In the genomic region with DNA sequence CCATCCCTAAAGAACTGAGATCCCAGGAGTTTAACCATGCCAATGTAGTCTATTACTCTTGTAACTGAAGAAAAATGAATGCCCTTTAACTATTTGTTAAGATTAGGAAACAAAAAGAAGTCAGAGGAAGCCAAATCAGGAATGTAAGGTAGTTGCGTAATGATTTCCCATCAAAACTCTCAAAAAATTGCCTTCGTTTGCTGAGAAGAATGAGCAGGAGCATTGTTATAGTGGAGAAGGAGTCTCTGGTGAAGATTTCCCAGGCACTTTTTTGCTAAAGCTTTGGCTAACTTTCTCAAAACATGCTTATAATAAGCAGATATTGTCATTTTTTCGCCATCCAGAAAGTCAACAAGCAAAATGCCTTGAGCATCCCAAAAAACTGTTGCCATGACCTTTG, we compare ENCODE assay signal across 23 cellular contexts.
"Had no signal": no experiment of that assay in that cellular context is flagged by ENCODE, and none has a peak within 500 bp of the region (broad histone marks: within the 10 kb centered on the region; RNA-seq: fewer than 3 reads in every experiment).

No MANE protein-coding gene starts in this region.

- FAIRE-seq: bronchial epithelial cell, endothelial cell of umbilical vein had no signal

- H3K4me3 ChIP-seq: ascending aorta, esophagus squamous epithelium, sigmoid colon, tibial nerve, uterus had no signal

- H3K36me3 Mint-ChIP-seq: activated naive CD4-positive, alpha-beta T cell treated with anti-CD3 and anti-CD28 coated beads, Interleukin-2, amount 10 ng/mL, durations not matched to agents 7 days and 5 days; immature natural killer cell; naive thymus-derived CD8-positive, alpha-beta T cell had no signal

- H3K9me3 ChIP-seq: ascending aorta, esophagus squamous epithelium, sigmoid colon, tibial nerve, uterus had no signal

- DNase-seq: activated CD4-positive, alpha-beta T cell treated with anti-CD3 and anti-CD28 coated beads, Interleukin-2, amount 50 U/mL, for 1 hour; activated CD4-positive, CD25-positive, alpha-beta regulatory T cell treated with anti-CD3 and anti-CD28 coated beads, Interleukin-2, amount 50 U/mL, for 72 hours; activated CD8-positive, alpha-beta memory T cell treated with anti-CD3 and anti-CD28 coated beads, Interleukin-2, amount 50 U/mL, for 4 hours; activated naive CD4-positive, alpha-beta T cell treated with anti-CD3 and anti-CD28 coated beads, Interleukin-2, amount 10 ng/mL, durations not matched to agents 7 days and 5 days; activated naive CD8-positive, alpha-beta T cell treated with anti-CD3 and anti-CD28 coated beads, Interleukin-2, amount 50 U/mL, for 24 hours; activated T-cell treated with anti-CD3 and anti-CD28 coated beads, Interleukin-2, amount 50 U/mL, for 4 hours; effector CD8-positive, alpha-beta T cell; esophagus squamous epithelium; immature natural killer cell; mesendoderm; naive thymus-derived CD8-positive, alpha-beta T cell; sigmoid colon; stimulated activated naive CD8-positive, alpha-beta T cell treated with anti-CD3 and anti-CD28 coated beads, Interleukin-15, Interleukin-2, amounts not matched to agents 100 U/mL and 50 U/mL, for 24 hours; substantia nigra; uterus had no signal

- H3K9me3 Mint-ChIP-seq: activated naive CD4-positive, alpha-beta T cell treated with anti-CD3 and anti-CD28 coated beads, Interleukin-2, amount 10 ng/mL, durations not matched to agents 7 days and 5 days; activated naive CD8-positive, alpha-beta T cell treated with anti-CD3 and anti-CD28 coated beads, Interleukin-2, amount 50 U/mL, for 24 hours; activated T-cell treated with anti-CD3 and anti-CD28 coated beads, Interleukin-2, amount 50 U/mL, for 4 hours; T-helper 1 cell treated with Interleukin-12 subunit alpha and Interleukin-12 subunit beta and Interleukin-4 antibody, amounts not matched to agents 30 μg/mL and 1 μg/mL, for 36 hours had no signal

- H3K27me3 ChIP-seq: ascending aorta, esophagus squamous epithelium, sigmoid colon, tibial nerve, uterus had no signal

- H3K27ac ChIP-seq: ascending aorta, esophagus squamous epithelium, parathyroid adenoma, sigmoid colon, tibial nerve, uterus, VCaP had no signal

- H3K4me3 Mint-ChIP-seq: activated naive CD4-positive, alpha-beta T cell treated with anti-CD3 and anti-CD28 coated beads, Interleukin-2, amount 10 ng/mL, durations not matched to agents 7 days and 5 days; activated naive CD8-positive, alpha-beta T cell treated with anti-CD3 and anti-CD28 coated beads, Interleukin-2, amount 50 U/mL, for 24 hours; activated T-cell treated with anti-CD3 and anti-CD28 coated beads, Interleukin-2, amount 50 U/mL, for 4 hours; dendritic cell treated with granulocyte-macrophage colony-stimulating factor and Interleukin-4, amounts not matched to agents 40 ng/mL and 50 ng/mL, for 4 days; immature natural killer cell; naive thymus-derived CD8-positive, alpha-beta T cell; T-helper 1 cell treated with Interleukin-12 subunit alpha and Interleukin-12 subunit beta and Interleukin-4 antibody, amounts not matched to agents 30 μg/mL and 1 μg/mL, for 36 hours had no signal

- H3K79me2 ChIP-seq: parathyroid adenoma had no signal

- H3K4me1 Mint-ChIP-seq: activated naive CD4-positive, alpha-beta T cell treated with anti-CD3 and anti-CD28 coated beads, Interleukin-2, amount 10 ng/mL, durations not matched to agents 7 days and 5 days; immature natural killer cell; naive thymus-derived CD8-positive, alpha-beta T cell had no signal

- H2AFZ ChIP-seq: parathyroid adenoma had no signal

- ATAC-seq: activated naive CD8-positive, alpha-beta T cell treated with anti-CD3 and anti-CD28 coated beads, Interleukin-2, amount 50 U/mL, for 24 hours; activated T-cell treated with anti-CD3 and anti-CD28 coated beads, Interleukin-2, amount 50 U/mL, for 4 hours; naive thymus-derived CD8-positive, alpha-beta T cell; stimulated activated naive CD8-positive, alpha-beta T cell treated with anti-CD3 and anti-CD28 coated beads, Interleukin-15, Interleukin-2, amounts not matched to agents 100 U/mL and 50 U/mL, for 24 hours had no signal

- H3K27ac Mint-ChIP-seq: activated naive CD4-positive, alpha-beta T cell treated with anti-CD3 and anti-CD28 coated beads, Interleukin-2, amount 10 ng/mL, durations not matched to agents 7 days and 5 days; activated naive CD8-positive, alpha-beta T cell treated with anti-CD3 and anti-CD28 coated beads, Interleukin-2, amount 50 U/mL, for 24 hours; dendritic cell treated with granulocyte-macrophage colony-stimulating factor and Interleukin-4, amounts not matched to agents 40 ng/mL and 50 ng/mL, for 4 days; immature natural killer cell; naive thymus-derived CD8-positive, alpha-beta T cell; T-helper 1 cell treated with Interleukin-12 subunit alpha and Interleukin-12 subunit beta and Interleukin-4 antibody, amounts not matched to agents 30 μg/mL and 1 μg/mL, for 36 hours had no signal

- H3K9ac ChIP-seq: parathyroid adenoma had no signal

- H3K4me1 ChIP-seq: ascending aorta, esophagus squamous epithelium, parathyroid adenoma, sigmoid colon, tibial nerve, uterus had no signal

- H3K36me3 ChIP-seq: ascending aorta, esophagus squamous epithelium, sigmoid colon, tibial nerve, uterus had no signal
